In the genomic region with DNA sequence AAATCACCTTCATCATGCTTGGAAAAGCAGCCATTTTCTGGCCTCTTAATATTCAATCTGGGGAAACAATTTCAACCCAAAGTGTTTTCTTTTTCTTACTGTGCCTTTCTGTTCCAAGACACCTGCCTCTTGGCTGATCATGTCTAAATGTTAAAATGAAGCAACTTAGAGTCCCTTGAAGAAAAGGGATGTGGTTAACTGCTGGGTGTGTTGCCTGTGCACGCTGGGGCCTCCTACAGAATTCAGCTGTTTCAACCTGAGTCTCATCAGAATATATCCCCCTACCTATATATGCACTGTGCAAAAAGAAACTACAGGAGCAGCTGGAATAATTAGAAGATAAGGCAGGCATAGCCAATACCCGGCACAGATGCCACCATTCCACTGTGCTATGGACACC, we compare ENCODE assay signal across 20 cellular contexts.
DNase-seq lines count a peak whose midpoint lies in the region; ATAC-seq and TF ChIP-seq lines count a peak whose summit lies in the region.
"Had no signal": no experiment of that assay in that cellular context is flagged by ENCODE, and none has a peak within 500 bp of the region (broad histone marks: within the 10 kb centered on the region; RNA-seq: fewer than 3 reads in every experiment).

No MANE protein-coding gene starts in this region.

- TF ChIP-seq CTCF in Loucy (conservative IDR thresholded peaks at IDR 0.05; ENCODE audit: low read length) (no peak), BE2C (IDR thresholded peaks at IDR 0.05; ENCODE audit: low read depth, low read length) (no peak)

- peaks cover 3% of the 10 kb centered on the region for H3K36me3 Mint-ChIP-seq in stimulated activated naive CD8-positive, alpha-beta T cell treated with anti-CD3 and anti-CD28 coated beads, Interleukin-15, Interleukin-2, amounts not matched to agents 100 ng/mL and 50 ng/mL, for 24 hours (ENCODE audit: low read depth)
- H3K36me3 Mint-ChIP-seq in T-cell, result peaks cover 3% of the 10 kb centered on the region
- H3K36me3 Mint-ChIP-seq: CD14-positive monocyte had no signal

- peak overlapping the region; percentile 19 for H3K4me2 ChIP-seq in Loucy (ENCODE audit: low read depth, low read length, poor library complexity, severe bottlenecking)

- no peaks in the 10 kb centered on the region for H4K20me1 ChIP-seq in Loucy (ENCODE audit: insufficient read depth, low read length, poor library complexity, severe bottlenecking)

- H2AFZ ChIP-seq in Loucy (ENCODE audit: low read length), result no peak overlapping the region

- H3K4me3 Mint-ChIP-seq in stimulated activated naive CD8-positive, alpha-beta T cell treated with anti-CD3 and anti-CD28 coated beads, Interleukin-15, Interleukin-2, amounts not matched to agents 100 ng/mL and 50 ng/mL, for 24 hours, result no peak overlapping the region
- no peak overlapping the region for H3K4me3 Mint-ChIP-seq in T-cell
- H3K4me3 Mint-ChIP-seq: activated CD4-positive, alpha-beta memory T cell treated with anti-CD3 and anti-CD28 coated beads, Interleukin-2, amount 10 ng/mL, durations not matched to agents 7 days and 5 days; CD14-positive monocyte; nephron; T-helper 2 cell treated with Interferon-gamma antibody and Interleukin-4, amounts not matched to agents 5 μg/mL and 100 μg/mL, for 36 hours had no signal

- no peak overlapping the region for H3K4me3 ChIP-seq in Loucy (ENCODE audit: low read length, poor library complexity, severe bottlenecking)
- H3K4me3 ChIP-seq in BE2C (ENCODE audit: low read depth, low read length), result no peak overlapping the region
- H3K4me3 ChIP-seq: pancreas, testis had no signal

- H3K36me3 ChIP-seq in Loucy (ENCODE audit: insufficient read depth, low read length), result no peaks in the 10 kb centered on the region
- H3K36me3 ChIP-seq in BE2C, result no peaks in the 10 kb centered on the region
- H3K36me3 ChIP-seq: pancreas had no signal

- no peak for ATAC-seq in stimulated activated naive CD8-positive, alpha-beta T cell treated with anti-CD3 and anti-CD28 coated beads, Interleukin-15, Interleukin-2, amounts not matched to agents 100 U/mL and 50 U/mL, for 24 hours
- ATAC-seq in T-cell (replicated peaks in 1 of 4), result peak; percentile 40 to 81 (median 68)
- ATAC-seq: pancreas had no signal

- no peaks in the 10 kb centered on the region for H3K9me2 ChIP-seq in Loucy (replicated peaks; ENCODE audit: low read depth, low read length)

- peaks cover 3% of the 10 kb centered on the region; the same call in 1 of the 2 replicates for H3F3A ChIP-seq in Loucy (ENCODE audit: low read depth)

- H3K9ac ChIP-seq in Loucy (ENCODE audit: low read depth, low read length, poor library complexity, severe bottlenecking), result no peak overlapping the region

- no peak for DNase-seq in stimulated activated naive CD8-positive, alpha-beta T cell treated with anti-CD3 and anti-CD28 coated beads, Interleukin-15, Interleukin-2, amounts not matched to agents 100 U/mL and 50 U/mL, for 24 hours
- peak in 18 of 34 experiments; percentile 1 to 30 (median 7) for DNase-seq in T-cell
- DNase-seq in T1000 (lab: John Stamatoyannopoulos, UW), result no peak
- no peak for DNase-seq in ureter (ENCODE audit: low spot score)
- no peak for DNase-seq in BE2C
- DNase-seq: activated CD4-positive, alpha-beta memory T cell treated with anti-CD3 and anti-CD28 coated beads, Interleukin-2, amount 10 ng/mL, durations not matched to agents 7 days and 5 days; central memory CD4-positive, alpha-beta T cell; GDM1; KG1; NCI-H1092 treated with DMSO at 0.1 percent for 48 hours; NCI-H187 treated with DMSO at 0.1 percent for 48 hours; NCI-H526 treated with DMSO at 0.1 percent for 48 hours; pancreas; RPMI8226; testis had no signal

- CTCF ChIA-PET in T-cell (lab: Charles Lee), result no interaction called here

- no peaks in the 10 kb centered on the region for H3K27me3 Mint-ChIP-seq in stimulated activated naive CD8-positive, alpha-beta T cell treated with anti-CD3 and anti-CD28 coated beads, Interleukin-15, Interleukin-2, amounts not matched to agents 100 ng/mL and 50 ng/mL, for 24 hours
- H3K27me3 Mint-ChIP-seq in T-cell, result peaks cover 0 to 9% of the 10 kb centered on the region in 2 donors
- H3K27me3 Mint-ChIP-seq: activated CD4-positive, alpha-beta memory T cell treated with anti-CD3 and anti-CD28 coated beads, Interleukin-2, amount 10 ng/mL, durations not matched to agents 7 days and 5 days had no signal

- POLR2A ChIA-PET in T-cell (lab: Charles Lee), result no interaction called here

- H3K9me3 Mint-ChIP-seq in stimulated activated naive CD8-positive, alpha-beta T cell treated with anti-CD3 and anti-CD28 coated beads, Interleukin-15, Interleukin-2, amounts not matched to agents 100 ng/mL and 50 ng/mL, for 24 hours, result peaks cover 8% of the 10 kb centered on the region
- peaks cover 4 to 6% (median 5%) of the 10 kb centered on the region in 3 donors for H3K9me3 Mint-ChIP-seq in T-cell

- H3K79me2 ChIP-seq in Loucy (ENCODE audit: insufficient read depth, low read length), result no peaks in the 10 kb centered on the region

- no peaks in the 10 kb centered on the region for H3K27me3 ChIP-seq in Loucy (ENCODE audit: insufficient read depth, low read length, poor library complexity, severe bottlenecking)
- no peaks in the 10 kb centered on the region for H3K27me3 ChIP-seq in BE2C
- H3K27me3 ChIP-seq: pancreas, testis had no signal

- peak overlapping the region; percentile 11 for H3K27ac Mint-ChIP-seq in stimulated activated naive CD8-positive, alpha-beta T cell treated with anti-CD3 and anti-CD28 coated beads, Interleukin-15, Interleukin-2, amounts not matched to agents 100 ng/mL and 50 ng/mL, for 24 hours
- H3K27ac Mint-ChIP-seq in T-cell, result peak overlapping the region; percentile 49 to 67
- H3K27ac Mint-ChIP-seq: activated CD4-positive, alpha-beta memory T cell treated with anti-CD3 and anti-CD28 coated beads, Interleukin-2, amount 10 ng/mL, durations not matched to agents 7 days and 5 days; CD14-positive monocyte; nephron; T-helper 2 cell treated with Interferon-gamma antibody and Interleukin-4, amounts not matched to agents 5 μg/mL and 100 μg/mL, for 36 hours had no signal

- H3K4me1 Mint-ChIP-seq in stimulated activated naive CD8-positive, alpha-beta T cell treated with anti-CD3 and anti-CD28 coated beads, Interleukin-15, Interleukin-2, amounts not matched to agents 100 ng/mL and 50 ng/mL, for 24 hours (ENCODE audit: low read depth), result peaks cover 11% of the 10 kb centered on the region
- peaks cover 0 to 12% (median 11%) of the 10 kb centered on the region in 3 donors for H3K4me1 Mint-ChIP-seq in T-cell
- H3K4me1 Mint-ChIP-seq: nephron had no signal

- H3K4me1 ChIP-seq in Loucy (ENCODE audit: insufficient read depth, low read length, poor library complexity, severe bottlenecking), result peaks cover 13% of the 10 kb centered on the region
- H3K4me1 ChIP-seq in BE2C, result no peaks in the 10 kb centered on the region
- H3K4me1 ChIP-seq: pancreas, testis had no signal

- H3K9me3 ChIP-seq in Loucy (ENCODE audit: insufficient read depth, low read depth, low read length), result no peaks in the 10 kb centered on the region
- no peaks in the 10 kb centered on the region for H3K9me3 ChIP-seq in BE2C
- H3K9me3 ChIP-seq: pancreas, testis had no signal

Comparison
In these comparisons a context has a peak if more than half of its experiments do, and no peak if none do; other contexts are left out.
1. DNase-seq: peak in T-cell (18 of 34); none in stimulated activated naive CD8-positive, alpha-beta T cell treated with anti-CD3 and anti-CD28 coated beads, Interleukin-15, Interleukin-2, amounts not matched to agents 100 U/mL and 50 U/mL, for 24 hours (single experiment), T1000 (single experiment), ureter (single experiment) and BE2C (single experiment).